22 cellular contexts compared by ENCODE assay signal in the genomic region with DNA sequence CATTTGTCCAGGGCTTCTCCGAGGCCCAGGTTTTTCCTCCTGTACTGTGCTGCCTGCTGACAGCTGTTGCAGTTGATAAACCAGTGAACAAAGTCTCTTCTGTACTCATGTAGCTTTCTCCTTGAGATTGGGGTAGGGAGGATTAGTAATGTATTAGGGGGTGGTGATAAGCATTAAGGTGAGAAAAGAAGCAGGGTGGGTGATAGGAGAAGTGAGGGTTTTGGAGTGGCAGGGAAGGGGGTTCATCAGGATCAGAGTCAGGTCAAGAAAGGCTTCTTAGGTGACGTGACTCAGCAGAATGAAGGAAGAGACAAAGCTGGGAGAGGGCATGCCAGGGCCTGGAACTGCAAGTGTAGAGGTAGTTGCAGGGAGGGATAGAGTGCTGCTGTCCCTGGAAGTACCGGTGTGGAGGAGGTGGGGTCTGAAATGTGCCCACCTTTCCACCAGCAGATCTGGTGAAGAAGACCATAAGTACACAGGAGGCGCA. TPM values are rescaled to one million over a fixed set of nuclear protein-coding genes. Genes with fewer than 3 reads are reported as not detected.
DNase-seq lines count a peak whose midpoint lies in the region; ATAC-seq and TF ChIP-seq lines count a peak whose summit lies in the region.
"Had no signal": no experiment of that assay in that cellular context is flagged by ENCODE, and none has a peak within 500 bp of the region (broad histone marks: within the 10 kb centered on the region; RNA-seq: fewer than 3 reads in every experiment).

No MANE protein-coding gene starts in this region.

- H2BK15ac ChIP-seq in mesendoderm (replicated peaks; ENCODE audit: low read depth), result no peak overlapping the region

- H3K4me3 ChIP-seq in CD4-positive, CD25-positive, alpha-beta regulatory T cell (ENCODE audit: low read depth, low read length), result no peak overlapping the region
- H3K4me3 ChIP-seq in HUES6 (ENCODE audit: low read depth, low read length) (no peak overlapping the region), mesendoderm (ENCODE audit: low read length) (no peak overlapping the region)
- H3K4me3 ChIP-seq: ascending aorta, vagina had no signal

- H3K79me2 ChIP-seq in mesendoderm (ENCODE audit: control insufficient read depth, insufficient read depth, low read length), result peaks cover 29% of the 10 kb centered on the region

- H3K27ac Mint-ChIP-seq in CD4-positive, CD25-positive, alpha-beta regulatory T cell, result peak overlapping the region in 2 of 3 donors; percentile 22 to 71
- peak overlapping the region; percentile 2 for H3K27ac Mint-ChIP-seq in chondrocyte (ENCODE audit: unreplicated experiment)
- H3K27ac Mint-ChIP-seq: activated CD8-positive, alpha-beta T cell treated with anti-CD3 and anti-CD28 coated beads, Interleukin-2, amount 10 ng/mL, durations not matched to agents 7 days and 5 days; activated naive CD4-positive, alpha-beta T cell treated with anti-CD3 and anti-CD28 coated beads for 36 hours; CD4-positive, alpha-beta T cell had no signal

- H3K18ac ChIP-seq in mesendoderm (ENCODE audit: low read length), result peak overlapping the region; percentile 39

- H4K8ac ChIP-seq in mesendoderm (ENCODE audit: low read depth, low read length), result no peak overlapping the region

- H3K9me3 Mint-ChIP-seq in CD4-positive, CD25-positive, alpha-beta regulatory T cell, result peaks cover 0 to 2% (median 0%) of the 10 kb centered on the region in 7 donors
- H3K9me3 Mint-ChIP-seq in chondrocyte (ENCODE audit: low read depth), result no peaks in the 10 kb centered on the region
- H3K9me3 Mint-ChIP-seq: activated naive CD4-positive, alpha-beta T cell treated with anti-CD3 and anti-CD28 coated beads for 36 hours; activated T-cell treated with anti-CD3 and anti-CD28 coated beads, Interleukin-2, amount 50 U/mL, for 4 hours; CD4-positive, alpha-beta T cell had no signal

- H3K4me1 Mint-ChIP-seq in CD4-positive, CD25-positive, alpha-beta regulatory T cell, result peaks cover 27 to 43% (median 36%) of the 10 kb centered on the region in 4 donors
- peaks cover 76% of the 10 kb centered on the region for H3K4me1 Mint-ChIP-seq in chondrocyte (ENCODE audit: low read depth)

- no peak overlapping the region for H4K5ac ChIP-seq in mesendoderm (ENCODE audit: low read length)

- no peaks in the 10 kb centered on the region for H3K36me3 ChIP-seq in CD4-positive, CD25-positive, alpha-beta regulatory T cell (ENCODE audit: control insufficient read depth, insufficient read depth, low read length)
- H3K36me3 ChIP-seq in HUES6 (ENCODE audit: control insufficient read depth, insufficient read depth, low read length) (no peaks in the 10 kb centered on the region), mesendoderm (ENCODE audit: control insufficient read depth, insufficient read depth, low read length) (no peaks in the 10 kb centered on the region)
- H3K36me3 ChIP-seq: ascending aorta, vagina had no signal

- no peak overlapping the region for H2AK5ac ChIP-seq in mesendoderm (ENCODE audit: low read length)

- no peaks in the 10 kb centered on the region for H3K27me3 Mint-ChIP-seq in CD4-positive, CD25-positive, alpha-beta regulatory T cell
- H3K27me3 Mint-ChIP-seq in chondrocyte (ENCODE audit: low read depth), result no peaks in the 10 kb centered on the region
- H3K27me3 Mint-ChIP-seq: CD4-positive, alpha-beta T cell had no signal

- no peak overlapping the region for H2BK120ac ChIP-seq in mesendoderm (ENCODE audit: low read depth, low read length)

- H3K56ac ChIP-seq in mesendoderm (ENCODE audit: low read length), result no peak overlapping the region

- H3K27me3 ChIP-seq in CD4-positive, CD25-positive, alpha-beta regulatory T cell (ENCODE audit: control insufficient read depth, insufficient read depth, low read length), result no peaks in the 10 kb centered on the region
- H3K27me3 ChIP-seq in HUES6 (ENCODE audit: control insufficient read depth, insufficient read depth, low read length) (no peaks in the 10 kb centered on the region), mesendoderm (ENCODE audit: insufficient read depth, low read length, poor library complexity) (no peaks in the 10 kb centered on the region)
- H3K27me3 ChIP-seq: ascending aorta, vagina had no signal

- H3K9me3 ChIP-seq in CD4-positive, CD25-positive, alpha-beta regulatory T cell (ENCODE audit: control insufficient read depth in 2 of 2, low read length in 2 of 2), result no peaks in the 10 kb centered on the region
- no peaks in the 10 kb centered on the region for H3K9me3 ChIP-seq in HUES6 (ENCODE audit: control insufficient read depth, insufficient read depth, low read depth, low read length)
- H3K9me3 ChIP-seq: ascending aorta, vagina had no signal

- no peak for TF ChIP-seq CTCF in chondrocyte (IDR thresholded peaks at IDR 0.05)

- peaks cover 19% of the 10 kb centered on the region for H3K79me1 ChIP-seq in mesendoderm (ENCODE audit: low read length)

- H3K9ac ChIP-seq in HUES6 (ENCODE audit: low read length) (no peak overlapping the region), mesendoderm (ENCODE audit: low read length) (no peak overlapping the region)

- H3K27ac ChIP-seq in CD4-positive, CD25-positive, alpha-beta regulatory T cell (ENCODE audit: insufficient read depth, low read length, poor library complexity, severe bottlenecking), result no peak overlapping the region
- peak overlapping the region; percentile 34; the same call in 1 of the 2 replicates for H3K27ac ChIP-seq in HUES6 (ENCODE audit: low read depth, low read length)
- H3K27ac ChIP-seq in mesendoderm (ENCODE audit: low read depth, low read length), result no peak overlapping the region
- H3K27ac ChIP-seq: ascending aorta, vagina, VCaP had no signal

- no CpG with 5 or more reads among the region's 4 CpGs for WGBS in mesendoderm (ENCODE audit: extremely low coverage, insufficient coverage, low lambda C conversion rate)

- H3K23ac ChIP-seq in mesendoderm (ENCODE audit: low read length), result no peak overlapping the region

- H3K4me3 Mint-ChIP-seq in CD4-positive, CD25-positive, alpha-beta regulatory T cell, result no peak overlapping the region
- no peak overlapping the region for H3K4me3 Mint-ChIP-seq in chondrocyte (ENCODE audit: unreplicated experiment)
- H3K4me3 Mint-ChIP-seq: activated CD8-positive, alpha-beta T cell treated with anti-CD3 and anti-CD28 coated beads, Interleukin-2, amount 10 ng/mL, durations not matched to agents 7 days and 5 days; activated naive CD4-positive, alpha-beta T cell treated with anti-CD3 and anti-CD28 coated beads for 36 hours; activated T-cell treated with anti-CD3 and anti-CD28 coated beads, Interleukin-2, amount 50 U/mL, for 4 hours; CD4-positive, alpha-beta T cell had no signal

- peaks cover 10% of the 10 kb centered on the region for H3K36me3 Mint-ChIP-seq in CD4-positive, CD25-positive, alpha-beta regulatory T cell
- no peaks in the 10 kb centered on the region for H3K36me3 Mint-ChIP-seq in chondrocyte (ENCODE audit: low read depth)

- H3K4ac ChIP-seq in mesendoderm (ENCODE audit: low read depth, low read length), result no peak overlapping the region

- ATAC-seq in CD4-positive, CD25-positive, alpha-beta regulatory T cell (ENCODE audit: low read depth in 2 of 2), result no peak
- ATAC-seq in GM19395 (IDR thresholded peaks at IDR 0.05; ENCODE audit: unreplicated experiment) (no peak), GM18502 (IDR thresholded peaks at IDR 0.05; ENCODE audit: poor library complexity, unreplicated experiment) (no peak), GM18870 (IDR thresholded peaks at IDR 0.05; ENCODE audit: unreplicated experiment) (no peak)
- ATAC-seq: activated CD8-positive, alpha-beta T cell treated with anti-CD3 and anti-CD28 coated beads, Interleukin-2, amount 10 ng/mL, durations not matched to agents 7 days and 5 days; activated T-cell treated with anti-CD3 and anti-CD28 coated beads, Interleukin-2, amount 50 U/mL, for 4 hours had no signal

- H2BK5ac ChIP-seq in mesendoderm (ENCODE audit: low read length), result peak overlapping the region; percentile 61

- H3K4me1 ChIP-seq in CD4-positive, CD25-positive, alpha-beta regulatory T cell (ENCODE audit: control insufficient read depth, insufficient read depth, low read length, poor library complexity, severe bottlenecking), result peaks cover 9% of the 10 kb centered on the region
- peaks cover 25% of the 10 kb centered on the region for H3K4me1 ChIP-seq in HUES6 (ENCODE audit: control insufficient read depth, insufficient read depth, low read length)
- H3K4me1 ChIP-seq in mesendoderm (ENCODE audit: control insufficient read depth, low read depth, low read length), result peaks cover 12% of the 10 kb centered on the region
- H3K4me1 ChIP-seq: ascending aorta had no signal

- H3K4me2 ChIP-seq in mesendoderm (ENCODE audit: low read length), result no peak overlapping the region

- no peak for DNase-seq in CD4-positive, CD25-positive, alpha-beta regulatory T cell
- no peak for DNase-seq in chondrocyte (ENCODE audit: low spot score)
- peak; percentile 60 for DNase-seq in mesendoderm
- no peak for DNase-seq in NCI-H748 treated with DMSO at 0.1 percent for 48 hours (lab: John Stamatoyannopoulos, UW)
- DNase-seq: activated CD8-positive, alpha-beta T cell treated with anti-CD3 and anti-CD28 coated beads, Interleukin-2, amount 10 ng/mL, durations not matched to agents 7 days and 5 days; activated naive CD4-positive, alpha-beta T cell treated with anti-CD3 and anti-CD28 coated beads for 36 hours; activated T-cell treated with anti-CD3 and anti-CD28 coated beads, Interleukin-2, amount 50 U/mL, for 4 hours; CD4-positive, alpha-beta T cell; midbrain; NCI-H1436; NCI-H526 treated with DMSO at 0.1 percent for 48 hours; retina; SIG-M5; stimulated activated CD4-positive, alpha-beta T cell treated with anti-CD3 and anti-CD28 coated beads, Interleukin-12 subunit alpha, Interleukin-12 subunit beta, amount 100 ng/mL, for 4 hours had no signal

RNA-seq across cellular contexts. Expression of gene PKP4, which starts 48.7 kb away (rescaled TPM):
- total RNA-seq in CD4-positive, CD25-positive, alpha-beta regulatory T cell, result 21.9 TPM
- 10 to 100 TPM in 1 of 4 donors, 1 to 10 TPM in 3; 1.9 to 17.4 (median 3.4) TPM for polyA plus RNA-seq in CD4-positive, CD25-positive, alpha-beta regulatory T cell
- total RNA-seq in chondrocyte, result 34.9 to 69.3 TPM (median 39.4 TPM) in 3 replicates
- 44.9 TPM for polyA plus RNA-seq in mesendoderm (2013, experiment 1 of 2)
- polyA plus RNA-seq in mesendoderm (2013, experiment 2 of 2), result 49.5 TPM

RNA-seq across cellular contexts. Expression of gene CCDC148, which starts 48.9 kb away (rescaled TPM):
- not detected for total RNA-seq in CD4-positive, CD25-positive, alpha-beta regulatory T cell
- not detected for polyA plus RNA-seq in CD4-positive, CD25-positive, alpha-beta regulatory T cell
- 0.52 to 1.5 TPM (median 1.4 TPM) in 3 replicates for total RNA-seq in chondrocyte
- polyA plus RNA-seq in mesendoderm (2013, experiment 1 of 2), result 0.48 TPM
- 0.45 TPM for polyA plus RNA-seq in mesendoderm (2013, experiment 2 of 2)
- total RNA-seq: activated naive CD4-positive, alpha-beta T cell treated with anti-CD3 and anti-CD28 coated beads for 36 hours; ascending aorta; CD4-positive, alpha-beta T cell; T-helper 1 cell treated with Interleukin-12 subunit alpha and Interleukin-12 subunit beta and Interleukin-4 antibody, amounts not matched to agents 30 ng/mL and 1 ng/mL, for 36 hours; vagina had no signal
